Comparison of ENCODE assay signal across 11 cellular contexts in the genomic region with DNA sequence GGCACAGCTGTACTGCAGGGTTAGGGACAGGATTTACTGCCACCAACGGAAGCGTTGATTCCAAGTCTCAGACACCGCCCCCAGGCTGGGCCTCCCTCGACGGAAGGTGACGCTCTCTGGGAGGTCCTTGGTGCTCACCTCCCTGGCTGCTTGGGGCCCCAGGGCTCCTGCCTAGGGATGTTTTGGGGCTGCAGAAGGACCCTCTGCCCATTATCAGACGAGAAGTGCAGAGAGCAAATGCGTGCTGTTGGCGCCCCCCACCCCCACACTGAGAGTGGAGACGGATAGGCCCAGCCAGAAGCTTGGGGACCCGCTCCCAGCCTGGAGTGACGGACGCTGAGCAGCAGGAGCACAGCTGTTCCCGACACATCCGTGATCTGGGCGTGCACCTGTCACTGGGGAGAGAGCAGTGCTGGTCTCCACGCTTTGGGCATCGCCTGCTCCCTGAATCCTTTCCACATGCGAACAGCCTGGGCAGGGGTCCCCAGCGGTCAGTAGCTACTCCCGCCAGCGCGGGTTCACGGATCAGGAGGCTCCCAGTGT. TPM values are rescaled to one million over a fixed set of nuclear protein-coding genes. Genes with fewer than 3 reads are reported as not detected.
DNase-seq lines count a peak whose midpoint lies in the region; ATAC-seq and TF ChIP-seq lines count a peak whose summit lies in the region.
"Had no signal": no experiment of that assay in that cellular context is flagged by ENCODE, and none has a peak within 500 bp of the region (broad histone marks: within the 10 kb centered on the region; RNA-seq: fewer than 3 reads in every experiment).

No MANE protein-coding gene starts in this region.

- H3K9me3 ChIP-seq in right cardiac atrium (ENCODE audit: control insufficient read depth, low read length), result no peaks in the 10 kb centered on the region
- H3K9me3 ChIP-seq in tibial nerve, result no peaks in the 10 kb centered on the region
- no peaks in the 10 kb centered on the region for H3K9me3 ChIP-seq in uterus
- H3K9me3 ChIP-seq in heart right ventricle, result peaks cover 0 to 3% (median 0%) of the 10 kb centered on the region in 11 donors

- H3K4me1 ChIP-seq in right cardiac atrium (ENCODE audit: control insufficient read depth, insufficient read depth, low read length), result no peaks in the 10 kb centered on the region
- peaks cover 0 to 98% (median 45%) of the 10 kb centered on the region in 4 donors for H3K4me1 ChIP-seq in tibial nerve
- peaks cover 0 to 11% of the 10 kb centered on the region in 2 donors for H3K4me1 ChIP-seq in uterus
- peaks cover 8 to 23% (median 15%) of the 10 kb centered on the region in 9 donors for H3K4me1 ChIP-seq in heart right ventricle

- no peaks in the 10 kb centered on the region for H3K9me3 Mint-ChIP-seq in activated naive CD8-positive, alpha-beta T cell treated with anti-CD3 and anti-CD28 coated beads, Interleukin-2, amount 10 ng/mL, durations not matched to agents 7 days and 5 days
- H3K9me3 Mint-ChIP-seq in nephron, result peaks cover 3% of the 10 kb centered on the region

- no peaks in the 10 kb centered on the region for H3K36me3 ChIP-seq in tibial nerve
- H3K36me3 ChIP-seq in uterus, result no peaks in the 10 kb centered on the region
- H3K36me3 ChIP-seq in heart right ventricle, result no peaks in the 10 kb centered on the region

- TF ChIP-seq CTCF in nephron (IDR thresholded peaks at IDR 0.05; ENCODE audit: unreplicated experiment in 3 of 3) (no peak), tibial nerve (IDR thresholded peaks at IDR 0.05) (no peak), uterus (IDR thresholded peaks at IDR 0.05) (no peak), heart right ventricle (IDR thresholded peaks at IDR 0.05) (no peak)

- peak in 2 of 3 donors; percentile 48 to 55 for DNase-seq in right cardiac atrium
- no peak for DNase-seq in left cardiac atrium
- DNase-seq in activated naive CD8-positive, alpha-beta T cell treated with anti-CD3 and anti-CD28 coated beads, Interleukin-2, amount 10 ng/mL, durations not matched to agents 7 days and 5 days, result no peak
- DNase-seq in tibial nerve (ENCODE audit: low spot score in 2 of 2), result no peak
- DNase-seq in uterus, result no peak
- no peak for DNase-seq in heart right ventricle
- DNase-seq in hippocampal formation (lab: John Stamatoyannopoulos, UW), result no peak
- DNase-seq: RPMI8226 had no signal

- WGBS in right cardiac atrium, result 75% methylated on average over 24 of the region's 24 CpGs
- WGBS in tibial nerve, 2 donors, result 73% methylated on average over 13 to 20 of the region's 24 CpGs
- 80 to 83% methylated on average over 24 of the region's 24 CpGs for WGBS in heart right ventricle, 2 donors

- H3K4me3 ChIP-seq in right cardiac atrium (ENCODE audit: low read length), result no peak overlapping the region
- no peak overlapping the region for H3K4me3 ChIP-seq in tibial nerve
- no peak overlapping the region for H3K4me3 ChIP-seq in uterus
- no peak overlapping the region for H3K4me3 ChIP-seq in heart right ventricle

- peaks cover 4% of the 10 kb centered on the region for H3K4me1 Mint-ChIP-seq in activated naive CD8-positive, alpha-beta T cell treated with anti-CD3 and anti-CD28 coated beads, Interleukin-2, amount 10 ng/mL, durations not matched to agents 7 days and 5 days
- peaks cover 49% of the 10 kb centered on the region for H3K4me1 Mint-ChIP-seq in nephron
- H3K4me1 Mint-ChIP-seq: mesothelial cell of epicardium had no signal

- H3K27me3 Mint-ChIP-seq in activated naive CD8-positive, alpha-beta T cell treated with anti-CD3 and anti-CD28 coated beads, Interleukin-2, amount 10 ng/mL, durations not matched to agents 7 days and 5 days, result peaks cover 23% of the 10 kb centered on the region
- peaks cover 22% of the 10 kb centered on the region for H3K27me3 Mint-ChIP-seq in nephron (ENCODE audit: low read depth)

- H3K27ac ChIP-seq in right cardiac atrium (ENCODE audit: low read length) (no peak overlapping the region), tibial nerve (peak overlapping the region in 3 of 4 donors; percentile 53 to 84 (median 80)), uterus (no peak overlapping the region), heart right ventricle (peak overlapping the region in 1 of 10 donors; percentile 31)

- TF ChIP-seq POLR2A in tibial nerve (IDR thresholded peaks at IDR 0.05), result no peak
- no peak for TF ChIP-seq POLR2A in uterus (IDR thresholded peaks at IDR 0.05)

- no peaks in the 10 kb centered on the region for H3K36me3 Mint-ChIP-seq in activated naive CD8-positive, alpha-beta T cell treated with anti-CD3 and anti-CD28 coated beads, Interleukin-2, amount 10 ng/mL, durations not matched to agents 7 days and 5 days
- no peaks in the 10 kb centered on the region for H3K36me3 Mint-ChIP-seq in nephron (ENCODE audit: low read depth)
- H3K36me3 Mint-ChIP-seq: mesothelial cell of epicardium had no signal

- ATAC-seq in right cardiac atrium, result no peak
- ATAC-seq in left cardiac atrium, result no peak
- ATAC-seq in activated naive CD8-positive, alpha-beta T cell treated with anti-CD3 and anti-CD28 coated beads, Interleukin-2, amount 10 ng/mL, durations not matched to agents 7 days and 5 days (ENCODE audit: low read depth), result peak; percentile 54
- no peak for ATAC-seq in heart right ventricle

- intact Hi-C loops in right cardiac atrium (cut with DNase I), result no loop called here
- intact Hi-C loops in left cardiac atrium (cut with DNase I), result no loop called here
- intact Hi-C loops in uterus (cut with DNase I; ENCODE audit: low total_unique reads), result no loop called here
- intact Hi-C loops in heart right ventricle (cut with DNase I), result no loop called here

- POLR2A ChIA-PET in activated naive CD8-positive, alpha-beta T cell treated with anti-CD3 and anti-CD28 coated beads, Interleukin-2, amount 10 ng/mL, durations not matched to agents 7 days and 5 days (lab: Charles Lee), result no interaction called here

- H3K27ac Mint-ChIP-seq in activated naive CD8-positive, alpha-beta T cell treated with anti-CD3 and anti-CD28 coated beads, Interleukin-2, amount 10 ng/mL, durations not matched to agents 7 days and 5 days, result no peak overlapping the region
- H3K27ac Mint-ChIP-seq in nephron, result peak overlapping the region; percentile 66 to 85 (median 78)
- H3K27ac Mint-ChIP-seq: mesothelial cell of epicardium, progenitor cell of endocrine pancreas had no signal

- H3K27me3 ChIP-seq in right cardiac atrium (ENCODE audit: control insufficient read depth, insufficient read depth) (no peaks in the 10 kb centered on the region), tibial nerve (peaks cover 0 to 18% of the 10 kb centered on the region in 2 donors), uterus (peaks cover 0 to 5% of the 10 kb centered on the region in 2 donors), heart right ventricle (peaks cover 8 to 29% (median 16%) of the 10 kb centered on the region in 7 donors)

- no peak overlapping the region for H3K4me3 Mint-ChIP-seq in activated naive CD8-positive, alpha-beta T cell treated with anti-CD3 and anti-CD28 coated beads, Interleukin-2, amount 10 ng/mL, durations not matched to agents 7 days and 5 days
- peak overlapping the region in 2 of 3 experiments; percentile 54 to 73 for H3K4me3 Mint-ChIP-seq in nephron
- H3K4me3 Mint-ChIP-seq: mesothelial cell of epicardium had no signal

- no peak for TF ChIP-seq EP300 in tibial nerve (IDR thresholded peaks at IDR 0.05)

RNA-seq across cellular contexts. Expression of a gene that starts 5.1 kb away (rescaled TPM):
- total RNA-seq in right cardiac atrium, result 1 to 10 TPM in 3 of 4 donors, under 1 TPM in 1; 0.97 to 2.1 (median 1.9) TPM
- 1.5 TPM for polyA plus RNA-seq in right cardiac atrium
- total RNA-seq in left cardiac atrium, result 1 to 10 TPM; 1.3 to 3.0 TPM
- under 1 TPM; 0.50 to 0.60 TPM for total RNA-seq in activated naive CD8-positive, alpha-beta T cell treated with anti-CD3 and anti-CD28 coated beads, Interleukin-2, amount 10 ng/mL, durations not matched to agents 7 days and 5 days
- 10 to 100 TPM; 51.3 to 74.5 (median 66.3) TPM for total RNA-seq in tibial nerve
- 1 to 10 TPM in 2 of 4 donors, under 1 TPM in 1, not detected in 1; under 0.01 to 6.4 (median 1.1) TPM for total RNA-seq in uterus
- 1 to 10 TPM in 5 of 10 donors, under 1 TPM in 5; 0.35 to 2.3 (median 0.97) TPM for total RNA-seq in heart right ventricle
- polyA plus RNA-seq in heart right ventricle, result 1 to 10 TPM in 1 of 2 donors, under 1 TPM in 1; 0.97 to 2.0 TPM

RNA-seq across cellular contexts. Expression of a gene that starts 5.7 kb away (rescaled TPM):
- total RNA-seq in right cardiac atrium (10 to 100 TPM; 10.6 to 13.3 (median 11.2) TPM), left cardiac atrium (10 to 100 TPM; 11.9 to 12.0 TPM), tibial nerve (10 to 100 TPM; 24.5 to 58.5 (median 31.8) TPM), uterus (10 to 100 TPM; 21.8 to 47.9 (median 36.0) TPM), heart right ventricle (10 to 100 TPM in 2 of 10 donors, 1 to 10 TPM in 8; 5.7 to 14.2 (median 7.6) TPM)
- polyA plus RNA-seq in right cardiac atrium (7.8 TPM), heart right ventricle (10 to 100 TPM in 1 of 2 donors, 1 to 10 TPM in 1; 5.1 to 15.4 TPM)
- total RNA-seq in activated naive CD8-positive, alpha-beta T cell treated with anti-CD3 and anti-CD28 coated beads, Interleukin-2, amount 10 ng/mL, durations not matched to agents 7 days and 5 days, result 10 to 100 TPM; 26.6 to 31.3 TPM

Comparison
In these comparisons a context has a peak if more than half of its experiments do, and no peak if none do; other contexts are left out.
1. DNase-seq: peak in right cardiac atrium (2 of 3); none in left cardiac atrium (single experiment), activated naive CD8-positive, alpha-beta T cell treated with anti-CD3 and anti-CD28 coated beads, Interleukin-2, amount 10 ng/mL, durations not matched to agents 7 days and 5 days (single experiment), tibial nerve (0 of 2), uterus (0 of 2), heart right ventricle (0 of 2) and hippocampal formation (0 of 2).
2. H3K27ac ChIP-seq: peak in tibial nerve (3 of 4); none in right cardiac atrium (single experiment) and uterus (0 of 2).
3. RNA of a gene that starts 5.1 kb away (total RNA-seq): 51.3 to 74.5 TPM in tibial nerve; 1.3 to 3.0 TPM in left cardiac atrium, 0.97 to 2.1 TPM in right cardiac atrium, under 0.01 to 6.4 TPM in uterus, 0.35 to 2.3 TPM in heart right ventricle and 0.50 to 0.60 TPM in activated naive CD8-positive, alpha-beta T cell treated with anti-CD3 and anti-CD28 coated beads, Interleukin-2, amount 10 ng/mL, durations not matched to agents 7 days and 5 days; every median in the first group is over 4 times any median in the second.